11 cellular contexts compared by ENCODE assay signal in genomic region chr18:23737578-23737977, GRCh38. TPM values are rescaled to one million over a fixed set of nuclear protein-coding genes. Genes with fewer than 3 reads are reported as not detected.
"Had no signal": no experiment of that assay in that cellular context is flagged by ENCODE, and none has a peak within 500 bp of the region (broad histone marks: within the 10 kb centered on the region; RNA-seq: fewer than 3 reads in every experiment).

No MANE protein-coding gene starts in this region.

- H3K27ac Mint-ChIP-seq: activated T-helper 1 cell treated with anti-CD3 and anti-CD28 coated beads, Interleukin-12 subunit alpha, Interleukin-12 subunit beta, Interleukin-2, Interleukin-4 antibody, amounts not matched to agents 30 ng/mL and 10 ng/mL and 1 ng/mL, durations not matched to agents 14 hours and 24 hours and 36 hours; stimulated activated effector memory CD8-positive, alpha-beta T cell treated with anti-CD3 and anti-CD28 coated beads, Interleukin-12 subunit alpha, Interleukin-12 subunit beta, amount 100 ng/mL, for 72 hours had no signal

- H3K27ac ChIP-seq: gastroesophageal sphincter, heart right ventricle, pancreas, thoracic aorta, uterus, WERI-Rb-1 had no signal

- H3K9me3 Mint-ChIP-seq: activated T-helper 1 cell treated with anti-CD3 and anti-CD28 coated beads, Interleukin-12 subunit alpha, Interleukin-12 subunit beta, Interleukin-2, Interleukin-4 antibody, amounts not matched to agents 30 ng/mL and 10 ng/mL and 1 ng/mL, durations not matched to agents 14 hours and 24 hours and 36 hours; stimulated activated effector memory CD8-positive, alpha-beta T cell treated with anti-CD3 and anti-CD28 coated beads, Interleukin-12 subunit alpha, Interleukin-12 subunit beta, amount 100 ng/mL, for 72 hours had no signal

- H3K4me3 Mint-ChIP-seq: activated T-helper 1 cell treated with anti-CD3 and anti-CD28 coated beads, Interleukin-12 subunit alpha, Interleukin-12 subunit beta, Interleukin-2, Interleukin-4 antibody, amounts not matched to agents 30 ng/mL and 10 ng/mL and 1 ng/mL, durations not matched to agents 14 hours and 24 hours and 36 hours; stimulated activated effector memory CD8-positive, alpha-beta T cell treated with anti-CD3 and anti-CD28 coated beads, Interleukin-12 subunit alpha, Interleukin-12 subunit beta, amount 100 ng/mL, for 72 hours had no signal

- H3K36me3 ChIP-seq: gastroesophageal sphincter, heart right ventricle, pancreas, thoracic aorta, uterus, WERI-Rb-1 had no signal

- H3K4me1 ChIP-seq: uterus had no signal

- H3K27me3 ChIP-seq: gastroesophageal sphincter, pancreas, uterus had no signal

- H3K4me3 ChIP-seq: gastroesophageal sphincter, heart right ventricle, lung, pancreas, thoracic aorta, uterus had no signal

- H3K9me3 ChIP-seq: gastroesophageal sphincter, heart right ventricle, pancreas, thoracic aorta, uterus had no signal

- ATAC-seq: gastroesophageal sphincter; pancreas; stimulated activated effector memory CD8-positive, alpha-beta T cell treated with anti-CD3 and anti-CD28 coated beads, Interleukin-12 subunit alpha, Interleukin-12 subunit beta, amount 100 ng/mL, for 72 hours had no signal

- H3K36me3 Mint-ChIP-seq: stimulated activated effector memory CD8-positive, alpha-beta T cell treated with anti-CD3 and anti-CD28 coated beads, Interleukin-12 subunit alpha, Interleukin-12 subunit beta, amount 100 ng/mL, for 72 hours had no signal

- DNase-seq: heart right ventricle; pancreas; stimulated activated CD4-positive, alpha-beta T cell treated with anti-CD3 and anti-CD28 coated beads, Interleukin-12 subunit alpha, Interleukin-12 subunit beta, amount 100 ng/mL, for 4 hours; stimulated activated CD4-positive, alpha-beta T cell treated with anti-CD3 and anti-CD28 coated beads, Interleukin-2, amount 100 ng/mL, for 24 hours; uterus; WERI-Rb-1 had no signal

RNA-seq across cellular contexts. Expression of gene LAMA3, which starts 48.3 kb away (rescaled TPM):
- total RNA-seq: activated T-helper 1 cell treated with anti-CD3 and anti-CD28 coated beads, Interleukin-12 subunit alpha, Interleukin-12 subunit beta, Interleukin-2, Interleukin-4 antibody, amounts not matched to agents 30 ng/mL and 10 ng/mL and 1 ng/mL, durations not matched to agents 14 hours and 24 hours and 36 hours had no signal
